In genomic region chr12:75482636-75483035, GRCh38 we compare ENCODE assay signal across 11 cellular contexts. TPM values are rescaled to one million over a fixed set of nuclear protein-coding genes. Genes with fewer than 3 reads are reported as not detected.
A peak's percentile ranks its signal among the peaks of the same experiment; 100 is the strongest.
DNase-seq lines count a peak whose midpoint lies in the region; ATAC-seq and TF ChIP-seq lines count a peak whose summit lies in the region.
"Had no signal": no experiment of that assay in that cellular context is flagged by ENCODE, and none has a peak within 500 bp of the region (broad histone marks: within the 10 kb centered on the region; RNA-seq: fewer than 3 reads in every experiment).

No MANE protein-coding gene starts in this region.

- no peak overlapping the region for H4K91ac ChIP-seq in IMR-90 (ENCODE audit: insufficient read depth, low read depth, low read length)

- peak overlapping the region; percentile 76; the same call in 1 of the 2 replicates for H3K18ac ChIP-seq in IMR-90 (ENCODE audit: low read depth, low read length)

- peak overlapping the region; percentile 57; the same call in 1 of the 2 replicates for H3K23ac ChIP-seq in IMR-90 (ENCODE audit: low read depth, low read length)

- H3K9me3 ChIP-seq in SK-N-SH (no peaks in the 10 kb centered on the region), IMR-90 (ENCODE audit: control insufficient read depth, insufficient read depth, low read length) (no peaks in the 10 kb centered on the region), spleen (no peaks in the 10 kb centered on the region)

- peak overlapping the region; percentile 90 for H3K14ac ChIP-seq in IMR-90 (replicated peaks; ENCODE audit: low read depth, low read length)

- H3K27me3 ChIP-seq in SK-N-SH (ENCODE audit: insufficient read depth) (no peaks in the 10 kb centered on the region), IMR-90 (ENCODE audit: control insufficient read depth, insufficient read depth, low read length) (no peaks in the 10 kb centered on the region), spleen (replicated peaks in 1 of 7) (no peaks in the 10 kb centered on the region)

- CTCF ChIA-PET in SK-N-SH (lab: Yijun Ruan, JAX) (interaction anchor here (0.6 to 1.9 kb wide), 3 partner anchors 9 to 794 kb away, joined by 3 to 4 read pairs (median 3); no protein-coding TSS in a partner anchor), IMR-90 (lab: Yijun Ruan, JAX) (no interaction called here)

- H3K27ac ChIP-seq in SK-N-SH (ENCODE audit: low read depth in 2 of 2, low read length in 1 of 2) (peak overlapping the region in 1 of 2 experiments; percentile 91; a peak in 1 of 4 replicates), IMR-90 (ENCODE audit: insufficient read depth, low read length) (peak overlapping the region; percentile 92), spleen (peak overlapping the region; percentile 80 to 95 (median 92))

- peak overlapping the region; percentile 66 for H3K9ac ChIP-seq in SK-N-SH
- H3K9ac ChIP-seq in IMR-90 (ENCODE audit: low read depth, low read length) = peak overlapping the region; percentile 82

- H2BK20ac ChIP-seq in IMR-90 (ENCODE audit: low read depth, low read length) = peak overlapping the region; percentile 47; the same call in 1 of the 2 replicates

- H3K4ac ChIP-seq in IMR-90 (ENCODE audit: low read depth, low read length) = peak overlapping the region; percentile 78

- intact Hi-C loops in IMR-90 (cut with micrococcal nuclease) = loop anchor here (5.0 to 10.0 kb wide), 3 partner anchors 308 to 948 kb away; partner anchors contain the start of gene ATXN7L3B
- intact Hi-C loops in spleen (cut with DNase I; ENCODE audit: low total_unique reads) = no loop called here

- H3K56ac ChIP-seq in IMR-90 (ENCODE audit: extremely low read depth, insufficient read depth, low read length) = no peak overlapping the region

- in situ Hi-C loops in IMR-90 (cut with MboI; ENCODE audit: low sequenced_read_pairs) = loop anchor here (10.0 kb wide), 1 partner anchor 98 kb away; no protein-coding TSS in a partner anchor

- no peaks in the 10 kb centered on the region for H3K9me1 ChIP-seq in IMR-90 (ENCODE audit: insufficient read depth, low read length)

- no peak for DNase-seq in SK-N-SH
- DNase-seq in IMR-90 = no peak
- DNase-seq in dermis blood vessel endothelial cell = peak; percentile 26
- DNase-seq in spleen = no peak
- DNase-seq: AML-193, NCI-H2081 treated with DMSO at 0.1 percent for 48 hours had no signal

- no peaks in the 10 kb centered on the region for H4K20me1 ChIP-seq in SK-N-SH (ENCODE audit: insufficient read depth)
- no peaks in the 10 kb centered on the region for H4K20me1 ChIP-seq in IMR-90 (ENCODE audit: insufficient read depth, low read length)

- H3K4me1 ChIP-seq in SK-N-SH (ENCODE audit: control insufficient read depth in 1 of 2, insufficient read depth in 2 of 2, low read depth in 1 of 2, low read length in 1 of 2) (peaks cover 0 to 8% of the 10 kb centered on the region in 2 experiments; a peak in 3 of 4 replicates), IMR-90 (ENCODE audit: control insufficient read depth, insufficient read depth, low read length) (peaks cover 15% of the 10 kb centered on the region), spleen (peaks cover 5 to 94% (median 76%) of the 10 kb centered on the region in 6 donors)

- H2BK120ac ChIP-seq in IMR-90 (ENCODE audit: low read depth, low read length) = peak overlapping the region; percentile 67; the same call in 1 of the 2 replicates

- H3K79me1 ChIP-seq in IMR-90 (ENCODE audit: low read depth in 1 of 2, low read length in 2 of 2) = peaks cover 13 to 30% of the 10 kb centered on the region in 2 experiments; a peak in 3 of 4 replicates

- H3K79me2 ChIP-seq in SK-N-SH (ENCODE audit: insufficient read depth) = peaks cover 66% of the 10 kb centered on the region

- no peak for TF ChIP-seq EP300 in SK-N-SH (IDR thresholded peaks at IDR 0.05; ENCODE audit: borderline replicate concordance in 1 of 2, low read depth in 1 of 2, low read length in 1 of 2)

- TF ChIP-seq CTCF in SK-N-SH (IDR thresholded peaks at IDR 0.05) (no peak), IMR-90 (conservative IDR thresholded peaks at IDR 0.05; ENCODE audit: low read depth, low read length) (no peak), spleen (IDR thresholded peaks at IDR 0.05 in 8 of 11, conservative IDR thresholded peaks at IDR 0.05 in 3 of 11) (no peak)

- peak overlapping the region; percentile 94; the same call in 1 of the 2 replicates for H2AK5ac ChIP-seq in IMR-90 (ENCODE audit: low read depth, low read length)

- TF ChIP-seq RAD21 in SK-N-SH (IDR thresholded peaks at IDR 0.05; ENCODE audit: low read length) = no peak
- no peak for TF ChIP-seq RAD21 in IMR-90 (IDR thresholded peaks at IDR 0.05; ENCODE audit: low read length)

- H3K4me3 ChIP-seq in SK-N-SH (ENCODE audit: low read depth in 2 of 2, low read length in 1 of 2) (peak overlapping the region in 1 of 2 experiments; percentile 68; a peak in 3 of 4 replicates), IMR-90 (ENCODE audit: insufficient read depth, low read depth, low read length) (peak overlapping the region; percentile 66), spleen (peak overlapping the region; percentile 2 to 77 (median 46))

- peak overlapping the region; percentile 86 for H3K4me2 ChIP-seq in SK-N-SH
- peak overlapping the region; percentile 98 for H3K4me2 ChIP-seq in IMR-90 (ENCODE audit: low read depth, low read length)

- POLR2A ChIA-PET in SK-N-SH (lab: Yijun Ruan, JAX) (no interaction called here), IMR-90 (lab: Charles Lee; ENCODE audit: unreplicated experiment) (interaction anchor here (0.6 kb wide), 1 partner anchor 240 kb away, joined by 9 read pairs; no protein-coding TSS in a partner anchor)

- 62% methylated on average over 4 of the region's 4 CpGs for WGBS in SK-N-SH (ENCODE audit: low lambda C conversion rate)
- no CpG with 5 or more reads among the region's 4 CpGs for WGBS in IMR-90 (ENCODE audit: extremely low coverage in 2 of 2, insufficient read length in 1 of 2), 2 experiments
- WGBS in spleen, 5 donors = 4 to 11% (median 9%) methylated on average over 4 of the region's 4 CpGs

- no peaks in the 10 kb centered on the region for H3K9me2 ChIP-seq in SK-N-SH

- dilution Hi-C loops in IMR-90 (cut with HindIII; ENCODE audit: low sequenced_read_pairs, unreplicated experiment) = no loop called here

- peak overlapping the region; percentile 85 for H2BK5ac ChIP-seq in IMR-90 (ENCODE audit: low read depth, low read length, poor library complexity, severe bottlenecking)

- H4K8ac ChIP-seq in IMR-90 (ENCODE audit: low read depth in 2 of 2, low read length in 2 of 2) = peak overlapping the region; percentile 10 to 44; a peak in 3 of 4 replicates

- no TSS peak for BruUV-seq in IMR-90 (replicated peaks; lab: Mats Ljungman, UMichigan)

- TF ChIP-seq POLR2A in IMR-90 (IDR thresholded peaks at IDR 0.05; ENCODE audit: low read depth, low read length) = no peak
- no peak for TF ChIP-seq POLR2A in spleen (IDR thresholded peaks at IDR 0.05)

- H2AFZ ChIP-seq in SK-N-SH (ENCODE audit: low read depth) (no peak overlapping the region), IMR-90 (replicated peaks; ENCODE audit: low read length, poor library complexity) (no peak overlapping the region)

- H4K5ac ChIP-seq in IMR-90 (ENCODE audit: low read depth, low read length) = peak overlapping the region; percentile 90

- H3K36me3 ChIP-seq in SK-N-SH (replicated peaks in 1 of 2; ENCODE audit: control insufficient read depth in 1 of 2, insufficient read depth in 2 of 2, low read length in 1 of 2) (peaks cover 0 to 19% of the 10 kb centered on the region in 2 experiments), IMR-90 (ENCODE audit: control insufficient read depth, insufficient read depth, low read length) (peaks cover 10% of the 10 kb centered on the region), spleen (peaks cover 0 to 38% (median 3%) of the 10 kb centered on the region in 6 donors)

- ATAC-seq in SK-N-SH treated with all-trans-retinoic acid at 6 μM for 48 hours (no peak), IMR-90 (ENCODE audit: low read depth) (no peak), GM21381 (IDR thresholded peaks at IDR 0.05; ENCODE audit: unreplicated experiment) (no peak), GM21723 (IDR thresholded peaks at IDR 0.05; ENCODE audit: unreplicated experiment) (no peak), GM19324 (IDR thresholded peaks at IDR 0.05; ENCODE audit: low FRiP score, unreplicated experiment) (no peak)
- ATAC-seq: HCT116 had no signal

- peaks cover 47% of the 10 kb centered on the region for H3F3A ChIP-seq in SK-N-SH (replicated peaks; ENCODE audit: insufficient read depth)

- H2AK9ac ChIP-seq in IMR-90 (replicated peaks; ENCODE audit: low read depth, low read length, poor library complexity) = no peak overlapping the region

- H2BK15ac ChIP-seq in IMR-90 (ENCODE audit: low read depth, low read length) = peak overlapping the region; percentile 10; the same call in 1 of the 3 replicates

TF ChIP-seq in SK-N-SH, 30 proteins besides CTCF, POLR2A, EP300 and RAD21 (continues in another document):
- TF ChIP-seq FOXM1 (IDR thresholded peaks at IDR 0.05; ENCODE audit: low read depth) (no peak), TEAD4 (IDR thresholded peaks at IDR 0.05; ENCODE audit: borderline replicate concordance, insufficient read depth) (no peak)

TF ChIP-seq in SK-N-SH treated with all-trans-retinoic acid at 6 μM for 48 hours, 23 proteins besides CTCF, POLR2A, EP300 and RAD21 (continues in another document):
- TF ChIP-seq TCF4 (CRISPR knock-in tag; IDR thresholded peaks at IDR 0.05; ENCODE audit: borderline replicate concordance) = no peak
- no peak for TF ChIP-seq OSR1 (CRISPR knock-in tag; IDR thresholded peaks at IDR 0.05)

TF ChIP-seq in IMR-90, 13 proteins besides CTCF, POLR2A, EP300 and RAD21 (continues in another document):
- no peak for TF ChIP-seq RCOR1 (IDR thresholded peaks at IDR 0.05; ENCODE audit: insufficient replicate concordance, low read length)

RNA-seq across cellular contexts. Expression of gene GLIPR1, which starts 2.1 kb away (rescaled TPM):
- polyA plus RNA-seq in SK-N-SH (2012; rRNA removed) (75.6 and 141 TPM in 2 replicates), IMR-90 (2012; rRNA removed) (268 and 322 TPM in 2 replicates), spleen (10 to 100 TPM; 11.7 to 18.6 (median 12.4) TPM)
- polyA plus RNA-seq in SK-N-SH (2012; cell fraction: cytosol; rRNA removed) = 90.9 and 104 TPM in 2 replicates
- 70.1 and 139 TPM in 2 replicates for polyA plus RNA-seq in SK-N-SH (2012; cell fraction: nucleus; rRNA removed)
- total RNA-seq in IMR-90 (2012; rRNA removed) (244 and 327 TPM in 2 replicates), dermis blood vessel endothelial cell (2.0 and 5.4 TPM in 2 replicates), spleen (10 to 100 TPM; 40.9 to 72.6 (median 66.4) TPM)
- 108 and 182 TPM in 2 replicates for polyA plus RNA-seq in IMR-90 (2012; cell fraction: cytosol; rRNA removed)
- 55.5 and 273 TPM in 2 replicates for polyA plus RNA-seq in IMR-90 (2012; cell fraction: nucleus; rRNA removed; ENCODE audit: low replicate concordance)

RNA-seq across cellular contexts. Expression of gene KRR1, which starts 28.8 kb away (rescaled TPM):
- polyA plus RNA-seq in SK-N-SH (2012; rRNA removed) = 13.8 and 16.1 TPM in 2 replicates
- polyA plus RNA-seq in SK-N-SH (2012; cell fraction: cytosol; rRNA removed) = 19.3 and 30.3 TPM in 2 replicates
- polyA plus RNA-seq in SK-N-SH (2012; cell fraction: nucleus; rRNA removed) = 8.8 and 19.2 TPM in 2 replicates
- total RNA-seq in IMR-90 (2012; rRNA removed) = 31.4 and 40.0 TPM in 2 replicates
- polyA plus RNA-seq in IMR-90 (2012; rRNA removed) = 16.1 and 18.3 TPM in 2 replicates
- 0.74 and 1.2 TPM in 2 replicates for polyA plus RNA-seq in IMR-90 (2012; cell fraction: cytosol; rRNA removed)
- polyA plus RNA-seq in IMR-90 (2012; cell fraction: nucleus; rRNA removed; ENCODE audit: low replicate concordance) = 0.94 and 13.1 TPM in 2 replicates
- 51.9 and 76.4 TPM in 2 replicates for total RNA-seq in dermis blood vessel endothelial cell
- 10 to 100 TPM; 26.4 to 51.2 (median 46.0) TPM for total RNA-seq in spleen
- polyA plus RNA-seq in spleen = 10 to 100 TPM; 11.2 to 16.5 (median 15.0) TPM
